Comparison of ENCODE assay signal across 23 cellular contexts in genomic region chr9:126171641-126172040, GRCh38.
"Had no signal": no experiment of that assay in that cellular context is flagged by ENCODE, and none has a peak within 500 bp of the region (broad histone marks: within the 10 kb centered on the region; RNA-seq: fewer than 3 reads in every experiment).

No MANE protein-coding gene starts in this region.

- H3K4me1 ChIP-seq: lower lobe of right lung, pancreas, prostate gland, tibial nerve, uterus had no signal

- H3K9me3 ChIP-seq: lower lobe of right lung, mucosa of descending colon, pancreas, prostate gland had no signal

- DNase-seq: hippocampal formation; kidney glomerular epithelial cell; left cardiac atrium; left ventricle myocardium superior; lower lobe of right lung; mesendoderm; midbrain; mucosa of descending colon; naive thymus-derived CD4-positive, alpha-beta T cell; pancreas; retina; right cardiac atrium; stimulated activated CD4-positive, alpha-beta T cell treated with anti-CD3 and anti-CD28 coated beads, Interleukin-4, amount 100 ng/mL, for 24 hours; stimulated activated naive CD4-positive, alpha-beta T cell; substantia nigra; uterus had no signal

- H3K27me3 ChIP-seq: pancreas, tibial nerve, uterus had no signal

- H3K36me3 ChIP-seq: lower lobe of right lung, pancreas, prostate gland, tibial nerve, uterus had no signal

- H3K27ac ChIP-seq: lower lobe of right lung, pancreas, prostate gland, skin epidermis, tibial nerve, uterus had no signal

- ATAC-seq: left cardiac atrium; left lobe of liver; left ventricle myocardium superior; lower lobe of right lung; mucosa of descending colon; naive thymus-derived CD4-positive, alpha-beta T cell; natural killer cell treated with Interleukin-12 subunit alpha and Interleukin-12 subunit beta and Interleukin-15 and Interleukin-18, amount 100 ng/mL, for 72 hours; pancreas; right cardiac atrium; sciatic nerve; stimulated activated effector memory CD8-positive, alpha-beta T cell treated with anti-CD3 and anti-CD28 coated beads, Interleukin-12 subunit alpha, Interleukin-12 subunit beta, amount 100 ng/mL, for 72 hours had no signal

- H3K4me3 ChIP-seq: lower lobe of right lung, mucosa of descending colon, pancreas, prostate gland, skin epidermis, tibial nerve, uterus had no signal
